Comparison of ENCODE assay signal across 21 cellular contexts in the genomic region with DNA sequence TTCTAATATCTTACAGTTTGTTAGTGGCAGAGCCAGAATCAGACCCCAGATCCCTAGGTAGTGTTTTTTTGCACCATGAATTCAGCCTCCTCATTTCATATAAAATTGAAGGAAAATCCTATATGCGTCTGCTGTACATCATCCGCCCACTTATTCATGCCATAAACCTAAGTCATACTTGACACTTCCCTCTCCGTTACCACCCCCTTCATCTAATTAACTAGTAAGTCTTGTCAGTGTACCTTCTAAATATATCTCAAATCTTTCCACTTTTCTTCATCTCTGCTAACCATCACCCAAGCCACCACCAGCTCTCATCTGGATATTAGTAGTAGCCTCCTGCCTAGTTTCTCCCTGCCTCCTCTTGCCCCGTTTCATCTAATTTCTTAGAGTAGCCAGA.
DNase-seq lines count a peak whose midpoint lies in the region; ATAC-seq, FAIRE-seq and TF ChIP-seq lines count a peak whose summit lies in the region.
"Had no signal": no experiment of that assay in that cellular context is flagged by ENCODE, and none has a peak within 500 bp of the region (broad histone marks: within the 10 kb centered on the region; RNA-seq: fewer than 3 reads in every experiment).

No MANE protein-coding gene starts in this region.

- 42 to 49% methylated on average over 4 of the region's 4 CpGs for WGBS in GM23248 (ENCODE audit: low coverage in 1 of 2, low lambda C conversion rate in 2 of 2, missing lambda C conversion rate in 2 of 2), 2 experiments
- 57% methylated on average over 4 of the region's 4 CpGs for WGBS in smooth muscle cell (ENCODE audit: low lambda C conversion rate)
- WGBS in H9 (ENCODE audit: extremely low coverage, insufficient read length, low lambda C conversion rate) = 100% methylated on average over 1 of the region's 4 CpGs

- no peak overlapping the region for H3K14ac ChIP-seq in H9 (ENCODE audit: insufficient read depth, low read length)

- H3F3A ChIP-seq in GM23248 (ENCODE audit: insufficient read depth) = no peaks in the 10 kb centered on the region
- no peaks in the 10 kb centered on the region for H3F3A ChIP-seq in smooth muscle cell (ENCODE audit: low read depth)

- H3K9me2 ChIP-seq in GM23248 (ENCODE audit: insufficient read depth) = no peaks in the 10 kb centered on the region

- no peak overlapping the region for H4K5ac ChIP-seq in H9 (ENCODE audit: insufficient read length, low read depth, low read length)

- H3K27ac ChIP-seq in GM23248 = no peak overlapping the region
- H3K27ac ChIP-seq in smooth muscle cell (ENCODE audit: low read depth) = no peak overlapping the region
- no peak overlapping the region for H3K27ac ChIP-seq in H9 (ENCODE audit: insufficient read length, low read depth, low read length)

- no peak overlapping the region for H4K91ac ChIP-seq in H9 (ENCODE audit: insufficient read length, low read depth, low read length)

- H2BK12ac ChIP-seq in H9 (ENCODE audit: insufficient read length, low read depth, low read length) = no peak overlapping the region

- H2BK120ac ChIP-seq in H9 (ENCODE audit: low read depth, low read length, poor library complexity, severe bottlenecking) = no peak overlapping the region

- H3K4me1 Mint-ChIP-seq in H9 = peaks cover 0 to 8% of the 10 kb centered on the region in 2 experiments; a peak in 1 of 4 replicates
- H3K4me1 Mint-ChIP-seq: CD4-positive, CD25-positive, alpha-beta regulatory T cell; CD8-positive, alpha-beta memory T cell had no signal

- H3K27me3 ChIP-seq in GM23248 (replicated peaks; ENCODE audit: insufficient read depth) (no peaks in the 10 kb centered on the region), bronchial epithelial cell (ENCODE audit: control insufficient read depth, insufficient read depth, low read length) (no peaks in the 10 kb centered on the region), smooth muscle cell (ENCODE audit: low read depth) (no peaks in the 10 kb centered on the region), H9 (ENCODE audit: insufficient read depth, low read length) (no peaks in the 10 kb centered on the region)
- H3K27me3 ChIP-seq: BE2C had no signal

- H3K9me3 ChIP-seq in GM23248 (ENCODE audit: low read depth) = no peaks in the 10 kb centered on the region
- H3K9me3 ChIP-seq in smooth muscle cell (replicated peaks; ENCODE audit: low read depth) = no peaks in the 10 kb centered on the region
- H3K9me3 ChIP-seq in H9 (ENCODE audit: control insufficient read depth, low read depth, low read length) = no peaks in the 10 kb centered on the region
- H3K9me3 ChIP-seq: BE2C had no signal

- H3K4me2 ChIP-seq in GM23248 (ENCODE audit: unreplicated experiment) (no peak overlapping the region), smooth muscle cell (peak overlapping the region; percentile 43), H9 (ENCODE audit: insufficient read depth, insufficient read length, low read length) (no peak overlapping the region)
- H3K4me2 ChIP-seq: GM23338 had no signal

- H3K36me3 ChIP-seq in GM23248 (ENCODE audit: low read depth) = no peaks in the 10 kb centered on the region
- no peaks in the 10 kb centered on the region for H3K36me3 ChIP-seq in bronchial epithelial cell (ENCODE audit: control insufficient read depth, insufficient read depth, low read length)
- no peaks in the 10 kb centered on the region for H3K36me3 ChIP-seq in smooth muscle cell (ENCODE audit: low read depth)
- H3K36me3 ChIP-seq: BE2C had no signal

- H2BK15ac ChIP-seq in H9 (ENCODE audit: low read depth, low read length) = no peak overlapping the region

- peaks cover 12% of the 10 kb centered on the region; the same call in 1 of the 2 replicates for H3K4me1 ChIP-seq in GM23248 (ENCODE audit: insufficient read depth)
- H3K4me1 ChIP-seq in smooth muscle cell (ENCODE audit: low read depth) = peaks cover 8% of the 10 kb centered on the region
- no peaks in the 10 kb centered on the region; the same call in 1 of the 2 replicates for H3K4me1 ChIP-seq in H9 (ENCODE audit: insufficient read depth, low read length)

- no peak overlapping the region for H3K56ac ChIP-seq in H9 (ENCODE audit: insufficient read length, low read depth, low read length)

- no peaks in the 10 kb centered on the region for H3K79me1 ChIP-seq in H9 (ENCODE audit: insufficient read depth, low read depth, low read length, poor library complexity, severe bottlenecking)

- DNase-seq in GM23248 (peak; percentile 47), SK-N-DZ (ENCODE audit: low spot score) (peak; percentile 85), bronchial epithelial cell (ENCODE audit: low read depth) (peak; percentile 68), smooth muscle cell (lab: John Stamatoyannopoulos, UW; ENCODE audit: unreplicated experiment) (no peak), AG20443 (ENCODE audit: low spot score) (no peak), H9 (no peak)
- DNase-seq: BE2C; C1 segment of cervical spinal cord; CD4-positive, CD25-positive, alpha-beta regulatory T cell; CD8-positive, alpha-beta memory T cell; COR-L47; DMS 273 treated with DMSO at 0.1 percent for 48 hours; DMS53; DND-41; EL had no signal

- H2AK5ac ChIP-seq in H9 (ENCODE audit: insufficient read length, low read length) = no peak overlapping the region

- H2AFZ ChIP-seq in GM23248 (no peak overlapping the region), smooth muscle cell (ENCODE audit: low read depth) (no peak overlapping the region), H9 (ENCODE audit: low read length) (no peak overlapping the region)
- H2AFZ ChIP-seq: GM23338 had no signal

- no peaks in the 10 kb centered on the region for H3K23me2 ChIP-seq in H9 (ENCODE audit: insufficient read length, low read depth, low read length, poor library complexity, severe bottlenecking)

- TF ChIP-seq CTCF in bronchial epithelial cell (IDR thresholded peaks at IDR 0.05; ENCODE audit: insufficient read depth, low read length, severe bottlenecking) (no peak), smooth muscle cell (IDR thresholded peaks at IDR 0.05; ENCODE audit: borderline replicate concordance, insufficient read depth, poor library complexity, severe bottlenecking) (no peak), H9 (conservative IDR thresholded peaks at IDR 0.05) (no peak)

- H3K79me2 ChIP-seq in GM23248 (ENCODE audit: insufficient read depth) (no peaks in the 10 kb centered on the region), smooth muscle cell (ENCODE audit: low read depth) (no peaks in the 10 kb centered on the region), H9 (ENCODE audit: insufficient read depth, low read length) (no peaks in the 10 kb centered on the region)

- H3K4me3 Mint-ChIP-seq in H9 = no peak overlapping the region
- H3K4me3 Mint-ChIP-seq: CD4-positive, CD25-positive, alpha-beta regulatory T cell; CD8-positive, alpha-beta memory T cell; GM23338 had no signal

- H4K8ac ChIP-seq in H9 (replicated peaks; ENCODE audit: insufficient read length, low read depth, low read length) = no peak overlapping the region

- no peak overlapping the region for H3T11ph ChIP-seq in H9 (ENCODE audit: low read length)

- no peaks in the 10 kb centered on the region for H4K20me1 ChIP-seq in GM23248 (ENCODE audit: insufficient read depth)
- H4K20me1 ChIP-seq in smooth muscle cell (ENCODE audit: low read depth) = no peaks in the 10 kb centered on the region
- H4K20me1 ChIP-seq in H9 (ENCODE audit: control insufficient read depth, insufficient read depth, insufficient read length) = no peaks in the 10 kb centered on the region

- H3K4me3 ChIP-seq in GM23248 (no peak overlapping the region), bronchial epithelial cell (ENCODE audit: low read depth, low read length) (no peak overlapping the region), smooth muscle cell (no peak overlapping the region)
- H3K4me3 ChIP-seq: GM23338 had no signal

- no peak overlapping the region for H2BK20ac ChIP-seq in H9 (ENCODE audit: low read depth, low read length, poor library complexity, severe bottlenecking)

- H3K9ac ChIP-seq in GM23248 (no peak overlapping the region), smooth muscle cell (ENCODE audit: low read depth) (no peak overlapping the region), H9 (ENCODE audit: extremely low read depth, insufficient read length, low read length) (no peak overlapping the region)

- in situ Hi-C loops in GM23248 (cut with MboI) = no loop called here

- no peak overlapping the region for H3K18ac ChIP-seq in H9 (ENCODE audit: insufficient read length, low read depth, low read length)

- no peaks in the 10 kb centered on the region for H3K27me3 Mint-ChIP-seq in H9 (ENCODE audit: low read depth)
- H3K27me3 Mint-ChIP-seq: CD4-positive, CD25-positive, alpha-beta regulatory T cell; CD8-positive, alpha-beta memory T cell had no signal

- no peak overlapping the region for H2BK5ac ChIP-seq in H9 (ENCODE audit: insufficient read length, low read length)

- H3K23ac ChIP-seq in H9 (ENCODE audit: insufficient read length, low read depth, low read length) = no peak overlapping the region

- H3K27ac Mint-ChIP-seq in H9 = no peak overlapping the region
- H3K27ac Mint-ChIP-seq: CD4-positive, CD25-positive, alpha-beta regulatory T cell; CD8-positive, alpha-beta memory T cell; GM23338 had no signal

- H3K36me3 Mint-ChIP-seq in H9 (ENCODE audit: insufficient read depth in 1 of 3, low read depth in 3 of 3) = no peaks in the 10 kb centered on the region
- H3K36me3 Mint-ChIP-seq: CD4-positive, CD25-positive, alpha-beta regulatory T cell; CD8-positive, alpha-beta memory T cell had no signal

- no peaks in the 10 kb centered on the region for H3K9me3 Mint-ChIP-seq in H9
- H3K9me3 Mint-ChIP-seq: CD4-positive, CD25-positive, alpha-beta regulatory T cell; CD8-positive, alpha-beta memory T cell; GM23338 had no signal

- no peak for ATAC-seq in GM19023 (IDR thresholded peaks at IDR 0.05; ENCODE audit: unreplicated experiment)
- ATAC-seq: GM23338, HCT116 had no signal

- FAIRE-seq in bronchial epithelial cell (lab: Jason Lieb, UNC) = no peak
- FAIRE-seq: G401.6, GM12891, H54 had no signal

- no peak overlapping the region for H3K4ac ChIP-seq in H9 (ENCODE audit: low read depth, low read length)

Comparison
In these comparisons a context has a peak if more than half of its experiments do, and no peak if none do; other contexts are left out.
1. DNase-seq: peak in GM23248 (single experiment), SK-N-DZ (single experiment) and bronchial epithelial cell (single experiment); none in smooth muscle cell (single experiment), AG20443 (single experiment) and H9 (single experiment).